ENCODE assay signal across 8 cellular contexts in genomic region chr1:234612352-234613127, GRCh38. TPM values are rescaled to one million over a fixed set of nuclear protein-coding genes. Genes with fewer than 3 reads are reported as not detected.
DNase-seq lines count a peak whose midpoint lies in the region; ATAC-seq and TF ChIP-seq lines count a peak whose summit lies in the region.

No MANE protein-coding gene starts in this region.

- peaks cover 9% of the 10 kb centered on the region in 2 donors for H3K36me3 Mint-ChIP-seq in activated naive CD4-positive, alpha-beta T cell treated with anti-CD3 and anti-CD28 coated beads, Interleukin-2, amount 50 U/mL, for 72 hours

- H3K79me2 ChIP-seq in parathyroid adenoma, result no peaks in the 10 kb centered on the region

- H3K27ac ChIP-seq in parathyroid adenoma (peak overlapping the region; percentile 100), uterus (peak overlapping the region; percentile 98 to 100)

- peaks cover 18% of the 10 kb centered on the region for H3K4me1 ChIP-seq in parathyroid adenoma
- peaks cover 6 to 7% of the 10 kb centered on the region in 2 donors for H3K4me1 ChIP-seq in uterus

- ATAC-seq in activated naive CD4-positive, alpha-beta T cell treated with anti-CD3 and anti-CD28 coated beads, Interleukin-2, amount 50 U/mL, for 72 hours, result peak; percentile 44 to 54

- in situ Hi-C loops in G401 (cut with HindIII; ENCODE audit: low sequenced_read_pairs), result loop anchor here (25.0 kb wide), 1 partner anchor 475 kb away; no protein-coding TSS in a partner anchor
- in situ Hi-C loops in SK-MEL-5 (cut with HindIII; ENCODE audit: low pct_unique_long_range_greater_than_20kb, low sequenced_read_pairs), result no loop called here

- H3K27ac Mint-ChIP-seq in activated naive CD4-positive, alpha-beta T cell treated with anti-CD3 and anti-CD28 coated beads, Interleukin-2, amount 50 U/mL, for 72 hours, result peak overlapping the region; percentile 99 to 100

- H3K9ac ChIP-seq in parathyroid adenoma, result no peak overlapping the region

- H3K27me3 ChIP-seq in parathyroid adenoma (ENCODE audit: control insufficient read depth, insufficient read depth, low read length) (no peaks in the 10 kb centered on the region), uterus (no peaks in the 10 kb centered on the region)

- no peaks in the 10 kb centered on the region for H3K9me3 ChIP-seq in parathyroid adenoma (ENCODE audit: control insufficient read depth, low read length)
- H3K9me3 ChIP-seq in uterus, result no peaks in the 10 kb centered on the region

- TF ChIP-seq CTCF in NB4 (IDR thresholded peaks at IDR 0.05; ENCODE audit: low read depth, low read length) (no peak), parathyroid adenoma (IDR thresholded peaks at IDR 0.05) (no peak), uterus (IDR thresholded peaks at IDR 0.05) (no peak)

- H3K4me2 ChIP-seq in parathyroid adenoma (ENCODE audit: low read length), result peak overlapping the region; percentile 100

- H3K9me3 Mint-ChIP-seq in activated naive CD4-positive, alpha-beta T cell treated with anti-CD3 and anti-CD28 coated beads, Interleukin-2, amount 50 U/mL, for 72 hours, result no peaks in the 10 kb centered on the region

- no peaks in the 10 kb centered on the region for H3K36me3 ChIP-seq in parathyroid adenoma (ENCODE audit: control insufficient read depth, insufficient read depth, low read length)
- no peaks in the 10 kb centered on the region for H3K36me3 ChIP-seq in uterus

- H3K4me3 ChIP-seq in NB4 (ENCODE audit: low read depth, low read length), result peak overlapping the region; percentile 56
- peak overlapping the region; percentile 42 for H3K4me3 ChIP-seq in parathyroid adenoma (ENCODE audit: low read depth, low read length)
- H3K4me3 ChIP-seq in uterus, result peak overlapping the region; percentile 20 to 21

- TF ChIP-seq POLR2A in NB4 (IDR thresholded peaks at IDR 0.05; ENCODE audit: extremely low read depth, insufficient read length) (peak; percentile 64), uterus (IDR thresholded peaks at IDR 0.05) (peak; percentile 18 to 48)

- DNase-seq in G401 (ENCODE audit: low spot score) (peak; percentile 79), HCEC 1CT (peak; percentile 99), NB4 (ENCODE audit: low read depth) (peak; percentile 98), SK-MEL-5 (ENCODE audit: low read depth, low spot score) (peak; percentile 100), glomerular visceral epithelial cell (ENCODE audit: extremely low spot score) (peak; percentile 96), uterus (peak; percentile 89 to 94)
- DNase-seq in activated naive CD4-positive, alpha-beta T cell treated with anti-CD3 and anti-CD28 coated beads, Interleukin-2, amount 50 U/mL, for 72 hours (ENCODE audit: low spot score in 2 of 2), result peak; percentile 65 to 76

- H2AFZ ChIP-seq in parathyroid adenoma, result peak overlapping the region; percentile 65

- intact Hi-C loops in uterus (cut with DNase I; ENCODE audit: low total_unique reads), result no loop called here

RNA-seq across cellular contexts. Expression of gene IRF2BP2, which starts 2.6 kb away (rescaled TPM):
- 41.1 and 44.7 TPM in 2 replicates for total RNA-seq in G401 (2014; rRNA removed; shearing (Covaris generic))
- 46.1 and 47.5 TPM in 2 replicates for total RNA-seq in SK-MEL-5 (2014; rRNA removed; shearing (Covaris generic))
- polyA plus RNA-seq in SK-MEL-5 (2015; cell fraction: cytosol; rRNA removed), result 46.5 and 70.0 TPM in 2 replicates
- 63.0 and 96.7 TPM in 2 replicates for polyA plus RNA-seq in SK-MEL-5 (2015; cell fraction: nucleus; rRNA removed)
- total RNA-seq in activated naive CD4-positive, alpha-beta T cell treated with anti-CD3 and anti-CD28 coated beads, Interleukin-2, amount 50 U/mL, for 72 hours, result 100 to 1,000 TPM in 1 of 2 donors, 10 to 100 TPM in 1; 97.3 to 176 TPM
- 100 to 1,000 TPM in 3 of 4 donors, 10 to 100 TPM in 1; 56.8 to 182 (median 124) TPM for total RNA-seq in uterus

Comparison
In these comparisons a context has a peak if more than half of its experiments do, and no peak if none do; other contexts are left out.
1. Peak in every context shown above with its lines: DNase-seq, ATAC-seq, H3K4me3 ChIP-seq and H3K27ac ChIP-seq.